Comparison of ENCODE assay signal across 1 cellular context in genomic region chr4:147984065-147984777, GRCh38.
TF ChIP-seq lines count a peak whose summit lies in the region.

No MANE protein-coding gene starts in this region.

TF ChIP-seq in H1, 55 proteins besides CTCF, POLR2A, EP300 and RAD21:
- 0 out of 2 replicates have a peak, but pooled peaks have one; percentile 16 for TF ChIP-seq SP1 (IDR thresholded peaks at IDR 0.05; ENCODE audit: low read depth, low read length)
- TF ChIP-seq KDM1A (IDR thresholded peaks at IDR 0.05; ENCODE audit: borderline replicate concordance, low read length), result 0 out of 2 replicates have a peak, but pooled peaks have one; percentile 14
- TF ChIP-seq HDAC2 (IDR thresholded peaks at IDR 0.05; ENCODE audit: borderline replicate concordance in 1 of 2, low read depth in 2 of 2, low read length in 2 of 2), result no peak
- TF ChIP-seq JUN (IDR thresholded peaks at IDR 0.05; ENCODE audit: low read depth, low read length), result no peak
- no peak for TF ChIP-seq EZH2 (IDR thresholded peaks at IDR 0.05; ENCODE audit: low read depth, low read length, severe bottlenecking)
- TF ChIP-seq CTBP2 (IDR thresholded peaks at IDR 0.05; ENCODE audit: borderline replicate concordance, insufficient read depth, insufficient read length, low read length), result no peak
- TF ChIP-seq E2F6 (IDR thresholded peaks at IDR 0.05), result peak; percentile 51; the same call in 1 of the 2 replicates
- no peak for TF ChIP-seq NRF1 (IDR thresholded peaks at IDR 0.05; ENCODE audit: low read depth, low read length)
TF ChIP-seq in H1: peak in this region for 3.
